Comparison of ENCODE assay signal across 23 cellular contexts in genomic region chr12:2156333-2156732, GRCh38.
DNase-seq lines count a peak whose midpoint lies in the region; ATAC-seq, FAIRE-seq and TF ChIP-seq lines count a peak whose summit lies in the region.
"Had no signal": no experiment of that assay in that cellular context is flagged by ENCODE, and none has a peak within 500 bp of the region (broad histone marks: within the 10 kb centered on the region; RNA-seq: fewer than 3 reads in every experiment).

No MANE protein-coding gene starts in this region.

- H3K9me3 ChIP-seq in astrocyte (ENCODE audit: insufficient read depth, low read depth, low read length) (no peaks in the 10 kb centered on the region), sigmoid colon (no peaks in the 10 kb centered on the region)
- H3K9me3 ChIP-seq: BLaER1 treated with 17β-estradiol and CSF1 and Interleukin-3, amounts not matched to agents 10 nM and 100 nM had no signal

- no peak overlapping the region for H3K4me2 ChIP-seq in astrocyte (ENCODE audit: low read length)
- H3K4me2 ChIP-seq: BLaER1 treated with 17β-estradiol and CSF1 and Interleukin-3, amounts not matched to agents 10 nM and 100 nM had no signal

- no peaks in the 10 kb centered on the region for H3K27me3 ChIP-seq in astrocyte (ENCODE audit: insufficient read depth, low read length)
- H3K27me3 ChIP-seq in sigmoid colon, result no peaks in the 10 kb centered on the region
- H3K27me3 ChIP-seq: BLaER1 treated with 17β-estradiol and CSF1 and Interleukin-3, amounts not matched to agents 10 nM and 100 nM had no signal

- no peak overlapping the region for H3K27ac Mint-ChIP-seq in astrocyte (ENCODE audit: unreplicated experiment)
- no peak overlapping the region for H3K27ac Mint-ChIP-seq in stimulated activated naive B cell treated with anti-CD40 and anti-IgM and Interleukin-4, amounts not matched to agents 10 μg/mL and 1 μg/mL and 100 μg/mL, for 72 hours
- H3K27ac Mint-ChIP-seq: B cell; CD8-positive, alpha-beta T cell; HFFc6 had no signal

- H2AFZ ChIP-seq in astrocyte (ENCODE audit: low read depth, low read length), result no peak overlapping the region

- no peaks in the 10 kb centered on the region for H3K9me3 Mint-ChIP-seq in astrocyte (ENCODE audit: unreplicated experiment)
- H3K9me3 Mint-ChIP-seq in stimulated activated naive B cell treated with anti-CD40 and anti-IgM and Interleukin-4, amounts not matched to agents 10 μg/mL and 1 μg/mL and 100 μg/mL, for 72 hours, result no peaks in the 10 kb centered on the region
- H3K9me3 Mint-ChIP-seq: CD8-positive, alpha-beta T cell; HFFc6 had no signal

- H3K27me3 Mint-ChIP-seq in astrocyte (ENCODE audit: low read depth, unreplicated experiment), result peaks cover 4% of the 10 kb centered on the region
- peaks cover 21 to 22% of the 10 kb centered on the region in 2 donors for H3K27me3 Mint-ChIP-seq in stimulated activated naive B cell treated with anti-CD40 and anti-IgM and Interleukin-4, amounts not matched to agents 10 μg/mL and 1 μg/mL and 100 μg/mL, for 72 hours

- H3K36me3 Mint-ChIP-seq in astrocyte (ENCODE audit: low read depth, unreplicated experiment), result peaks cover 2% of the 10 kb centered on the region
- H3K36me3 Mint-ChIP-seq in stimulated activated naive B cell treated with anti-CD40 and anti-IgM and Interleukin-4, amounts not matched to agents 10 μg/mL and 1 μg/mL and 100 μg/mL, for 72 hours, result no peaks in the 10 kb centered on the region
- H3K36me3 Mint-ChIP-seq: CD8-positive, alpha-beta T cell had no signal

- ATAC-seq in HG03457 (IDR thresholded peaks at IDR 0.05; ENCODE audit: unreplicated experiment), result no peak
- no peak for ATAC-seq in stimulated activated naive B cell treated with anti-CD40 and anti-IgM and Interleukin-4, amounts not matched to agents 10 μg/mL and 1 μg/mL and 100 μg/mL, for 72 hours (replicated peaks)
- no peak for ATAC-seq in GM21723 (IDR thresholded peaks at IDR 0.05; ENCODE audit: unreplicated experiment)
- ATAC-seq: CD8-positive, alpha-beta T cell; HCT116; HepG2 had no signal

- TF ChIP-seq CTCF in astrocyte (IDR thresholded peaks at IDR 0.05; ENCODE audit: insufficient read depth, low read depth, low read length) (no peak), sigmoid colon (IDR thresholded peaks at IDR 0.05) (no peak)

- H3K4me3 ChIP-seq in astrocyte (ENCODE audit: insufficient read depth, low read depth, low read length) (no peak overlapping the region), sigmoid colon (no peak overlapping the region)
- H3K4me3 ChIP-seq: BLaER1 treated with 17β-estradiol and CSF1 and Interleukin-3, amounts not matched to agents 10 nM and 100 nM had no signal

- no peaks in the 10 kb centered on the region for H3K79me2 ChIP-seq in astrocyte (ENCODE audit: insufficient read depth, low read length)

- TF ChIP-seq POLR2A in sigmoid colon (IDR thresholded peaks at IDR 0.05), result no peak

- no peak for FAIRE-seq in astrocyte (lab: Jason Lieb, UNC)
- FAIRE-seq: G401.6, GM12891, GM19239, HepG2 had no signal

- H3K4me1 Mint-ChIP-seq in astrocyte (ENCODE audit: low read depth, unreplicated experiment), result peaks cover 11% of the 10 kb centered on the region
- peaks cover 0 to 2% of the 10 kb centered on the region in 2 donors for H3K4me1 Mint-ChIP-seq in stimulated activated naive B cell treated with anti-CD40 and anti-IgM and Interleukin-4, amounts not matched to agents 10 μg/mL and 1 μg/mL and 100 μg/mL, for 72 hours
- H3K4me1 Mint-ChIP-seq: B cell had no signal

- WGBS in sigmoid colon, 2 donors, result 73 to 87% methylated on average over 5 of the region's 5 CpGs

- H3K4me1 ChIP-seq in astrocyte (ENCODE audit: insufficient read depth, low read length) (peaks cover 14% of the 10 kb centered on the region), sigmoid colon (peaks cover 0 to 67% (median 53%) of the 10 kb centered on the region in 4 donors)

- H3K27ac ChIP-seq in astrocyte (ENCODE audit: low read depth, low read length), result no peak overlapping the region
- peak overlapping the region in 3 of 4 donors; percentile 23 to 89 (median 80) for H3K27ac ChIP-seq in sigmoid colon
- H3K27ac ChIP-seq: BLaER1 treated with 17β-estradiol and CSF1 and Interleukin-3, amounts not matched to agents 10 nM and 100 nM had no signal

- H3K36me3 ChIP-seq in astrocyte (ENCODE audit: insufficient read depth, low read length), result no peaks in the 10 kb centered on the region
- H3K36me3 ChIP-seq in sigmoid colon, result no peaks in the 10 kb centered on the region
- H3K36me3 ChIP-seq: BLaER1 treated with 17β-estradiol and CSF1 and Interleukin-3, amounts not matched to agents 10 nM and 100 nM had no signal

- H3K9ac ChIP-seq in astrocyte (ENCODE audit: low read length), result no peak overlapping the region
- H3K9ac ChIP-seq: BLaER1 treated with 17β-estradiol and CSF1 and Interleukin-3, amounts not matched to agents 10 nM and 100 nM had no signal

- no peaks in the 10 kb centered on the region for H4K20me1 ChIP-seq in astrocyte (ENCODE audit: insufficient read depth, low read length)
- H4K20me1 ChIP-seq: BLaER1 treated with 17β-estradiol and CSF1 and Interleukin-3, amounts not matched to agents 10 nM and 100 nM had no signal

- DNase-seq in EH (ENCODE audit: low read depth), result peak; percentile 21
- peak; percentile 84 for DNase-seq in astrocyte (ENCODE audit: low read depth)
- peak; percentile 82 for DNase-seq in fibroblast of gingiva (ENCODE audit: low read depth)
- DNase-seq in sigmoid colon, result no peak
- DNase-seq in effector CD8-positive, alpha-beta T cell (lab: John Stamatoyannopoulos, UW), result no peak
- no peak for DNase-seq in stimulated activated naive B cell treated with anti-CD40 and anti-IgM and Interleukin-4, amounts not matched to agents 10 μg/mL and 1 μg/mL and 100 μg/mL, for 72 hours
- DNase-seq: 8988T; Calu3; CD8-positive, alpha-beta T cell; DMS79 treated with DMSO at 0.1 percent for 48 hours; EL; GOT3; H7; HFFc6 had no signal

- TF ChIP-seq EP300 in sigmoid colon (IDR thresholded peaks at IDR 0.05), result no peak

- intact Hi-C loops in sigmoid colon (cut with DNase I), result no loop called here

- no peak overlapping the region for H3K4me3 Mint-ChIP-seq in astrocyte (ENCODE audit: unreplicated experiment)
- H3K4me3 Mint-ChIP-seq in stimulated activated naive B cell treated with anti-CD40 and anti-IgM and Interleukin-4, amounts not matched to agents 10 μg/mL and 1 μg/mL and 100 μg/mL, for 72 hours, result no peak overlapping the region
- H3K4me3 Mint-ChIP-seq: B cell; CD8-positive, alpha-beta T cell; HFFc6 had no signal

Comparison
In these comparisons a context has a peak if more than half of its experiments do, and no peak if none do; other contexts are left out.
1. DNase-seq: peak in EH (single experiment), astrocyte (single experiment) and fibroblast of gingiva (single experiment); none in sigmoid colon (single experiment), effector CD8-positive, alpha-beta T cell (single experiment) and stimulated activated naive B cell treated with anti-CD40 and anti-IgM and Interleukin-4, amounts not matched to agents 10 μg/mL and 1 μg/mL and 100 μg/mL, for 72 hours (single experiment).